In genomic region chr9:128724744-128725211, GRCh38 we compare ENCODE assay signal across 8 cellular contexts. TPM values are rescaled to one million over a fixed set of nuclear protein-coding genes. Genes with fewer than 3 reads are reported as not detected.
DNase-seq lines count a peak whose midpoint lies in the region; ATAC-seq and TF ChIP-seq lines count a peak whose summit lies in the region.

No MANE protein-coding gene starts in this region.

- H3K27me3 ChIP-seq in OCI-LY1 (ENCODE audit: insufficient read depth, low read length) (no peaks in the 10 kb centered on the region), foreskin keratinocyte (no peaks in the 10 kb centered on the region), upper lobe of right lung (no peaks in the 10 kb centered on the region)

- ATAC-seq in HG03442 (IDR thresholded peaks at IDR 0.05; ENCODE audit: unreplicated experiment) (peak; percentile 3), foreskin keratinocyte (peak; percentile 65), upper lobe of right lung (peak; percentile 41), HG02623 (IDR thresholded peaks at IDR 0.05; ENCODE audit: unreplicated experiment) (no peak)
- ATAC-seq in natural killer cell treated with Interleukin-12 subunit alpha and Interleukin-12 subunit beta and Interleukin-15 and Interleukin-18, amount 100 ng/mL, for 72 hours: peak in 1 of 2 donors; percentile 26

- H3K79me2 ChIP-seq in OCI-LY1 (ENCODE audit: insufficient read depth, low read length): no peaks in the 10 kb centered on the region

- H3K9me3 ChIP-seq in OCI-LY1 (ENCODE audit: low read length) (no peaks in the 10 kb centered on the region), upper lobe of right lung (no peaks in the 10 kb centered on the region)

- intact Hi-C loops in activated naive CD4-positive, alpha-beta T cell treated with anti-CD3 and anti-CD28 coated beads for 36 hours (cut with micrococcal nuclease): loop anchor here (1.0 to 5.0 kb wide), 9 partner anchors 22 to 448 kb away; partner anchors contain the start of genes DOLK, DYNC2I2, GOLGA2 and MIGA2
- intact Hi-C loops in upper lobe of right lung (cut with DNase I): no loop called here

- H4K20me1 ChIP-seq in OCI-LY1 (ENCODE audit: insufficient read depth, low read length): no peaks in the 10 kb centered on the region

- no peaks in the 10 kb centered on the region for H3K27me3 Mint-ChIP-seq in activated naive CD4-positive, alpha-beta T cell treated with anti-CD3 and anti-CD28 coated beads for 36 hours (ENCODE audit: low read depth)
- H3K27me3 Mint-ChIP-seq in natural killer cell treated with Interleukin-12 subunit alpha and Interleukin-12 subunit beta and Interleukin-15 and Interleukin-18, amount 100 ng/mL, for 72 hours: no peaks in the 10 kb centered on the region

- H3K4me3 ChIP-seq in OCI-LY1 (ENCODE audit: low read depth, low read length, poor library complexity, severe bottlenecking) (peak overlapping the region; percentile 84), upper lobe of right lung (peak overlapping the region; percentile 87)

- H3K27ac ChIP-seq in OCI-LY1 (ENCODE audit: low read depth, low read length, poor library complexity, severe bottlenecking): peak overlapping the region; percentile 69
- H3K27ac ChIP-seq in foreskin keratinocyte: no peak overlapping the region
- peak overlapping the region; percentile 82 for H3K27ac ChIP-seq in upper lobe of right lung

- DNase-seq in GM03348 (ENCODE audit: low spot score) (peak; percentile 79), foreskin keratinocyte (peak; percentile 62 to 81), upper lobe of right lung (peak; percentile 77)
- DNase-seq in activated naive CD4-positive, alpha-beta T cell treated with anti-CD3 and anti-CD28 coated beads for 36 hours: peak; percentile 69
- no peak for DNase-seq in natural killer cell treated with Interleukin-12 subunit alpha and Interleukin-12 subunit beta and Interleukin-15 and Interleukin-18, amount 100 ng/mL, for 72 hours (ENCODE audit: low spot score)

- H3K4me1 Mint-ChIP-seq in activated naive CD4-positive, alpha-beta T cell treated with anti-CD3 and anti-CD28 coated beads for 36 hours (ENCODE audit: low read depth): peaks cover 28% of the 10 kb centered on the region
- H3K4me1 Mint-ChIP-seq in natural killer cell treated with Interleukin-12 subunit alpha and Interleukin-12 subunit beta and Interleukin-15 and Interleukin-18, amount 100 ng/mL, for 72 hours (ENCODE audit: low read depth in 2 of 2): peaks cover 32 to 35% of the 10 kb centered on the region in 2 donors

- no peak overlapping the region for H2AFZ ChIP-seq in OCI-LY1 (ENCODE audit: low read length)

- no peaks in the 10 kb centered on the region for H3K9me3 Mint-ChIP-seq in activated naive CD4-positive, alpha-beta T cell treated with anti-CD3 and anti-CD28 coated beads for 36 hours
- no peaks in the 10 kb centered on the region for H3K9me3 Mint-ChIP-seq in natural killer cell treated with Interleukin-12 subunit alpha and Interleukin-12 subunit beta and Interleukin-15 and Interleukin-18, amount 100 ng/mL, for 72 hours

- peak overlapping the region; percentile 92 for H3K4me2 ChIP-seq in OCI-LY1 (ENCODE audit: low read length)

- H3K36me3 ChIP-seq in OCI-LY1 (ENCODE audit: insufficient read depth, low read length): peaks cover 24% of the 10 kb centered on the region; the same call in 1 of the 2 replicates
- peaks cover 4% of the 10 kb centered on the region for H3K36me3 ChIP-seq in upper lobe of right lung

- H3K4me3 Mint-ChIP-seq in activated naive CD4-positive, alpha-beta T cell treated with anti-CD3 and anti-CD28 coated beads for 36 hours: peak overlapping the region; percentile 97
- peak overlapping the region; percentile 95 for H3K4me3 Mint-ChIP-seq in natural killer cell treated with Interleukin-12 subunit alpha and Interleukin-12 subunit beta and Interleukin-15 and Interleukin-18, amount 100 ng/mL, for 72 hours

- CTCF ChIA-PET in activated naive CD4-positive, alpha-beta T cell treated with anti-CD3 and anti-CD28 coated beads for 36 hours (lab: Charles Lee): interaction anchor here (0.9 to 2.0 kb wide), 4 partner anchors 9 to 152 kb away, joined by 3 to 5 read pairs (median 4); partner anchors contain the start of gene PKN3

- H3K4me1 ChIP-seq in OCI-LY1 (ENCODE audit: insufficient read depth, low read length, severe bottlenecking): peaks cover 43% of the 10 kb centered on the region
- H3K4me1 ChIP-seq in foreskin keratinocyte: no peaks in the 10 kb centered on the region
- H3K4me1 ChIP-seq in upper lobe of right lung: no peaks in the 10 kb centered on the region

- H3K9me2 ChIP-seq in OCI-LY1 (ENCODE audit: low read depth, low read length): no peaks in the 10 kb centered on the region

- peaks cover 2% of the 10 kb centered on the region for H3K36me3 Mint-ChIP-seq in activated naive CD4-positive, alpha-beta T cell treated with anti-CD3 and anti-CD28 coated beads for 36 hours (ENCODE audit: low read depth)
- H3K36me3 Mint-ChIP-seq in natural killer cell treated with Interleukin-12 subunit alpha and Interleukin-12 subunit beta and Interleukin-15 and Interleukin-18, amount 100 ng/mL, for 72 hours: no peaks in the 10 kb centered on the region

- 0 out of 2 replicates have a peak, but pooled peaks cover 4% of the 10 kb centered on the region for H3F3A ChIP-seq in OCI-LY1 (ENCODE audit: insufficient read depth, low read length)

- peak overlapping the region; percentile 80 for H3K9ac ChIP-seq in OCI-LY1 (ENCODE audit: low read length)

- TF ChIP-seq CTCF in OCI-LY1 (IDR thresholded peaks at IDR 0.05; ENCODE audit: low read length): peak; percentile 17; the same call in 1 of the 2 replicates
- peak; percentile 38 for TF ChIP-seq CTCF in foreskin keratinocyte (conservative IDR thresholded peaks at IDR 0.05)
- no peak for TF ChIP-seq CTCF in upper lobe of right lung (IDR thresholded peaks at IDR 0.05)

- peak overlapping the region; percentile 86 for H3K27ac Mint-ChIP-seq in activated naive CD4-positive, alpha-beta T cell treated with anti-CD3 and anti-CD28 coated beads for 36 hours
- peak overlapping the region; percentile 75 to 89 for H3K27ac Mint-ChIP-seq in natural killer cell treated with Interleukin-12 subunit alpha and Interleukin-12 subunit beta and Interleukin-15 and Interleukin-18, amount 100 ng/mL, for 72 hours

RNA-seq across cellular contexts. Expression of gene ZDHHC12, which starts 0.9 kb away (rescaled TPM):
- 10 to 100 TPM; 50.9 to 53.1 TPM for total RNA-seq in activated naive CD4-positive, alpha-beta T cell treated with anti-CD3 and anti-CD28 coated beads for 36 hours
- 66.8 and 76.8 TPM in 2 replicates for total RNA-seq in foreskin keratinocyte
- 115 and 122 TPM in 2 replicates for polyA plus RNA-seq in foreskin keratinocyte
- total RNA-seq in natural killer cell treated with Interleukin-12 subunit alpha and Interleukin-12 subunit beta and Interleukin-15 and Interleukin-18, amount 100 ng/mL, for 72 hours: 10 to 100 TPM; 56.3 to 72.3 TPM
- 28.2 TPM for total RNA-seq in upper lobe of right lung

RNA-seq across cellular contexts. Expression of gene PKN3, which starts 22.5 kb away (rescaled TPM):
- total RNA-seq in activated naive CD4-positive, alpha-beta T cell treated with anti-CD3 and anti-CD28 coated beads for 36 hours: 1 to 10 TPM; 6.3 to 7.3 TPM
- 7.1 and 9.3 TPM in 2 replicates for total RNA-seq in foreskin keratinocyte
- polyA plus RNA-seq in foreskin keratinocyte: 7.7 and 8.8 TPM in 2 replicates
- 1 to 10 TPM; 7.0 to 8.0 TPM for total RNA-seq in natural killer cell treated with Interleukin-12 subunit alpha and Interleukin-12 subunit beta and Interleukin-15 and Interleukin-18, amount 100 ng/mL, for 72 hours
- 13.4 TPM for total RNA-seq in upper lobe of right lung

RNA-seq across cellular contexts. Expression of gene SET, which starts 35.8 kb away (rescaled TPM):
- 100 to 1,000 TPM; 669 to 771 TPM for total RNA-seq in activated naive CD4-positive, alpha-beta T cell treated with anti-CD3 and anti-CD28 coated beads for 36 hours
- total RNA-seq in foreskin keratinocyte: 400 and 487 TPM in 2 replicates
- 221 and 296 TPM in 2 replicates for polyA plus RNA-seq in foreskin keratinocyte
- 100 to 1,000 TPM; 495 to 800 TPM for total RNA-seq in natural killer cell treated with Interleukin-12 subunit alpha and Interleukin-12 subunit beta and Interleukin-15 and Interleukin-18, amount 100 ng/mL, for 72 hours
- 227 TPM for total RNA-seq in upper lobe of right lung

RNA-seq across cellular contexts. Expression of gene ZER1, which starts 46.9 kb away (rescaled TPM):
- 10 to 100 TPM in 1 of 2 experiments, 1 to 10 TPM in 1; 9.9 to 11.0 TPM for total RNA-seq in activated naive CD4-positive, alpha-beta T cell treated with anti-CD3 and anti-CD28 coated beads for 36 hours
- total RNA-seq in foreskin keratinocyte: 13.2 and 15.6 TPM in 2 replicates
- 9.5 and 10.4 TPM in 2 replicates for polyA plus RNA-seq in foreskin keratinocyte
- 10 to 100 TPM; 21.5 to 22.4 TPM for total RNA-seq in natural killer cell treated with Interleukin-12 subunit alpha and Interleukin-12 subunit beta and Interleukin-15 and Interleukin-18, amount 100 ng/mL, for 72 hours
- 32.0 TPM for total RNA-seq in upper lobe of right lung
